18 cellular contexts compared by ENCODE assay signal in genomic region chr17:64345691-64346376, GRCh38. TPM values are rescaled to one million over a fixed set of nuclear protein-coding genes. Genes with fewer than 3 reads are reported as not detected.
DNase-seq lines count a peak whose midpoint lies in the region; ATAC-seq and TF ChIP-seq lines count a peak whose summit lies in the region.
"Had no signal": no experiment of that assay in that cellular context is flagged by ENCODE, and none has a peak within 500 bp of the region (broad histone marks: within the 10 kb centered on the region; RNA-seq: fewer than 3 reads in every experiment).

No MANE protein-coding gene starts in this region.

- no peaks in the 10 kb centered on the region for H3F3A ChIP-seq in MM.1S (ENCODE audit: insufficient read depth, low read length)

- no peaks in the 10 kb centered on the region for H3K9me3 Mint-ChIP-seq in CD8-positive, alpha-beta T cell
- H3K9me3 Mint-ChIP-seq: CD8-positive, alpha-beta memory T cell had no signal

- no peaks in the 10 kb centered on the region for H3K27me3 Mint-ChIP-seq in CD8-positive, alpha-beta T cell (ENCODE audit: low read depth)
- H3K27me3 Mint-ChIP-seq: CD8-positive, alpha-beta memory T cell had no signal

- H2BK5ac ChIP-seq in mesenchymal stem cell (ENCODE audit: low read depth, low read length, poor library complexity, severe bottlenecking) = no peak overlapping the region

- H3K79me1 ChIP-seq in mesenchymal stem cell (replicated peaks; ENCODE audit: low read length, poor library complexity, severe bottlenecking) = no peaks in the 10 kb centered on the region

- no peak overlapping the region for H4K8ac ChIP-seq in mesenchymal stem cell (ENCODE audit: low read length)

- ATAC-seq in CD8-positive, alpha-beta T cell = no peak
- ATAC-seq in HG03039 (IDR thresholded peaks at IDR 0.05; ENCODE audit: unreplicated experiment) = no peak

- WGBS in mesenchymal stem cell = 85% methylated on average over 11 of the region's 11 CpGs

- no peaks in the 10 kb centered on the region for H4K20me1 ChIP-seq in MM.1S (ENCODE audit: insufficient read depth, low read length)

- in situ Hi-C loops in KBM-7 (cut with MboI; ENCODE audit: low pct_unique_long_range_greater_than_20kb, low sequenced_read_pairs) = no loop called here

- no peaks in the 10 kb centered on the region for H3K79me2 ChIP-seq in MM.1S (ENCODE audit: low read length)

- peak overlapping the region; percentile 60 for H3K27ac Mint-ChIP-seq in CD8-positive, alpha-beta T cell

- H3K9ac ChIP-seq in mesenchymal stem cell (ENCODE audit: low read length) (no peak overlapping the region), MM.1S (ENCODE audit: low read length) (no peak overlapping the region)

- no peak overlapping the region for H3K4me2 ChIP-seq in mesenchymal stem cell (ENCODE audit: low read length, poor library complexity, severe bottlenecking)
- no peak overlapping the region for H3K4me2 ChIP-seq in MM.1S (ENCODE audit: low read depth, low read length)

- H3K18ac ChIP-seq in mesenchymal stem cell (ENCODE audit: low read depth in 1 of 2, low read length in 2 of 2) = peak overlapping the region in 1 of 2 experiments; percentile 83

- CTCF ChIA-PET in CD8-positive, alpha-beta T cell (lab: Charles Lee) = interaction anchor here (0.6 to 1.3 kb wide), 2 partner anchors 10 to 74 kb away, joined by 3 to 4 read pairs; no protein-coding TSS in a partner anchor

- no peak overlapping the region for H3K23ac ChIP-seq in mesenchymal stem cell (ENCODE audit: low read length in 2 of 2)

- no peak overlapping the region for H2AK5ac ChIP-seq in mesenchymal stem cell (ENCODE audit: low read length, severe bottlenecking)

- peak overlapping the region; percentile 65 to 90 for H2BK12ac ChIP-seq in mesenchymal stem cell (ENCODE audit: low read length in 2 of 2)

- H2BK120ac ChIP-seq in mesenchymal stem cell (ENCODE audit: low read depth, low read length) = no peak overlapping the region

- H3K27ac ChIP-seq in CD8-positive, alpha-beta T cell (ENCODE audit: low read depth, low read length) = no peak overlapping the region
- H3K27ac ChIP-seq in mesenchymal stem cell (ENCODE audit: low read length, poor library complexity, severe bottlenecking) (no peak overlapping the region), MM.1S (ENCODE audit: low read length) (no peak overlapping the region)
- H3K27ac ChIP-seq: epithelial cell of prostate had no signal

- H3K4me3 Mint-ChIP-seq in CD8-positive, alpha-beta T cell = no peak overlapping the region
- H3K4me3 Mint-ChIP-seq: CD8-positive, alpha-beta memory T cell had no signal

- H3K9me2 ChIP-seq in MM.1S (replicated peaks; ENCODE audit: insufficient read depth, low read length) = no peaks in the 10 kb centered on the region

- no peak for DNase-seq in CD8-positive, alpha-beta T cell
- DNase-seq in KBM-7 = peak; percentile 39
- DNase-seq in dermis blood vessel endothelial cell = peak; percentile 90
- no peak for DNase-seq in mesenchymal stem cell
- DNase-seq in MM.1S = no peak
- no peak for DNase-seq in 8988T
- DNase-seq: activated CD4-positive, alpha-beta T cell treated with anti-CD3 and anti-CD28 coated beads, Interleukin-2, amount 50 U/mL, for 1 hour; activated T-cell treated with anti-CD3 and anti-CD28 coated beads, Interleukin-2, amount 50 U/mL, for 48 hours; amniotic stem cell; CD8-positive, alpha-beta memory T cell; islet precursor cell; NCI-H1105 treated with DMSO at 0.1 percent for 48 hours; SHP77 treated with DMSO at 0.1 percent for 48 hours; T1000 had no signal

- intact Hi-C loops in CD8-positive, alpha-beta T cell (cut with DNase I, micrococcal nuclease) = no loop called here

- H3K4me3 ChIP-seq in CD8-positive, alpha-beta T cell (ENCODE audit: low read depth, low read length) = no peak overlapping the region
- H3K4me3 ChIP-seq in mesenchymal stem cell (ENCODE audit: insufficient read depth in 1 of 2, low read depth in 1 of 2, low read length in 2 of 2) (no peak overlapping the region), MM.1S (ENCODE audit: low read length) (no peak overlapping the region)

- peaks cover 72% of the 10 kb centered on the region for H3K36me3 Mint-ChIP-seq in CD8-positive, alpha-beta T cell

- H2AFZ ChIP-seq in mesenchymal stem cell (ENCODE audit: low read depth, low read length) (no peak overlapping the region), MM.1S (ENCODE audit: low read length) (no peak overlapping the region)

- H3K4me1 ChIP-seq in CD8-positive, alpha-beta T cell (ENCODE audit: insufficient read depth, low read length) = peaks cover 40% of the 10 kb centered on the region
- H3K4me1 ChIP-seq in mesenchymal stem cell (ENCODE audit: control insufficient read depth, insufficient read depth, low read depth, low read length) = peaks cover 16% of the 10 kb centered on the region
- H3K4me1 ChIP-seq in MM.1S (ENCODE audit: low read length) = no peaks in the 10 kb centered on the region

- POLR2A ChIA-PET in CD8-positive, alpha-beta T cell (lab: Charles Lee) = interaction anchor here (0.6 kb wide), 1 partner anchor 71 kb away, joined by 3 read pairs; no protein-coding TSS in a partner anchor

- peak overlapping the region in 1 of 2 experiments; percentile 76 for H3K4ac ChIP-seq in mesenchymal stem cell (ENCODE audit: low read depth in 1 of 2, low read length in 2 of 2)

- H3K9me3 ChIP-seq in CD8-positive, alpha-beta T cell (ENCODE audit: low read length) = no peaks in the 10 kb centered on the region
- no peaks in the 10 kb centered on the region for H3K9me3 ChIP-seq in mesenchymal stem cell (ENCODE audit: control insufficient read depth, low read length)
- no peaks in the 10 kb centered on the region for H3K9me3 ChIP-seq in MM.1S (replicated peaks; ENCODE audit: insufficient read depth, low read length)

- no peak overlapping the region for H2BK15ac ChIP-seq in mesenchymal stem cell (ENCODE audit: low read depth, poor library complexity, severe bottlenecking)

- H3K14ac ChIP-seq in mesenchymal stem cell (ENCODE audit: low read length in 2 of 2) = peak overlapping the region in 1 of 2 experiments; percentile 74

- H3K36me3 ChIP-seq in CD8-positive, alpha-beta T cell (ENCODE audit: insufficient read depth, low read length) = peaks cover 36% of the 10 kb centered on the region
- peaks cover 0 to 13% of the 10 kb centered on the region in 2 experiments for H3K36me3 ChIP-seq in mesenchymal stem cell (ENCODE audit: control insufficient read depth in 1 of 2, insufficient read depth in 2 of 2, low read depth in 1 of 2, low read length in 2 of 2)
- H3K36me3 ChIP-seq in MM.1S (replicated peaks; ENCODE audit: insufficient read depth, low read length) = no peaks in the 10 kb centered on the region

- H4K91ac ChIP-seq in mesenchymal stem cell (ENCODE audit: low read length) = peak overlapping the region; percentile 55

- H3K27me3 ChIP-seq in CD8-positive, alpha-beta T cell (ENCODE audit: insufficient read depth, low read length) = no peaks in the 10 kb centered on the region
- H3K27me3 ChIP-seq in mesenchymal stem cell (ENCODE audit: control insufficient read depth in 1 of 2, insufficient read depth in 1 of 2, low read length in 2 of 2) (no peaks in the 10 kb centered on the region), MM.1S (replicated peaks; ENCODE audit: insufficient read depth, low read length) (no peaks in the 10 kb centered on the region)

- H3K4me1 Mint-ChIP-seq in CD8-positive, alpha-beta T cell (ENCODE audit: low read depth) = peaks cover 40% of the 10 kb centered on the region

- TF ChIP-seq CTCF in CD8-positive, alpha-beta T cell (IDR thresholded peaks at IDR 0.05) = no peak
- no peak for TF ChIP-seq CTCF in MM.1S (IDR thresholded peaks at IDR 0.05; ENCODE audit: low read length)

RNA-seq across cellular contexts. Expression of gene PECAM1, which starts 44.8 kb away (rescaled TPM):
- 10 to 100 TPM; 64.3 to 70.6 TPM for total RNA-seq in CD8-positive, alpha-beta T cell
- 959 and 1,308 TPM in 2 replicates for total RNA-seq in dermis blood vessel endothelial cell
- 0.18 TPM for polyA plus RNA-seq in mesenchymal stem cell (2013, experiment 1 of 2)
- polyA plus RNA-seq in mesenchymal stem cell (2013, experiment 2 of 2) = 0.66 TPM
- total RNA-seq: NCI-H460, osteocyte had no signal

Comparison
In these comparisons a context has a peak if more than half of its experiments do, and no peak if none do; other contexts are left out.
1. DNase-seq: peak in KBM-7 (single experiment) and dermis blood vessel endothelial cell (single experiment); none in CD8-positive, alpha-beta T cell (0 of 7), mesenchymal stem cell (single experiment), MM.1S (single experiment) and 8988T (single experiment).
2. RNA of gene PECAM1, which starts 44.8 kb away (total RNA-seq): 959 to 1,308 TPM in dermis blood vessel endothelial cell; 64.3 to 70.6 TPM in CD8-positive, alpha-beta T cell; every median in the first group is over 10 times any median in the second.